ENCODE assay signal across 8 cellular contexts in the genomic region with DNA sequence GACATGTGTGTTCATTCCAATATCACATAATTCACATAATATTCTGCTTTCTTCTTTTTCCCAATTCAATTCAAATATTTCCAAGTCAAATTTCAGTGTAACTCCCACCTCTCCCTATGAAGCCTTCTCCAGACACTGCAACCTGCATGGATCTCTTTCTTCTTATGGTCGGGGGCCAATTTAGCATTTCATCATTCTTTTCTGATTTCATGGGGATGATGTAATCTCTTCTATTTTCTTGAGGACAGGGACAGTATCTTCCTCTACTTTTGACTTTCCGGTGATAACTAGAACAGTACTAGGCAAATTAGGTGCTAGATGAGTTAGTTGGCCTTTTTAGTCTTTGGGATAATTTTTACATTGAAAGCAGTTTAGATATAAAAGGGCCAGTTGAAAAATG.
"Had no signal": no experiment of that assay in that cellular context is flagged by ENCODE, and none has a peak within 500 bp of the region (broad histone marks: within the 10 kb centered on the region; RNA-seq: fewer than 3 reads in every experiment).

No MANE protein-coding gene starts in this region.

- FAIRE-seq: HTR-8/SVneo had no signal

- H2AFZ ChIP-seq: GM23248 had no signal

- H3K4me3 Mint-ChIP-seq: IgD-negative memory B cell had no signal

- H3K36me3 ChIP-seq: HAP-1 had no signal

- H3K4me3 ChIP-seq: GM23248, HAP-1 had no signal

- ATAC-seq: HCT116 had no signal

- H3K9ac ChIP-seq: GM23248 had no signal

- H3K9me3 ChIP-seq: HAP-1 had no signal

- H3K27ac ChIP-seq: GM23248 had no signal

- DNase-seq: GM23248, GOT3, H7, KG1 had no signal

- H3K4me1 Mint-ChIP-seq: IgD-negative memory B cell had no signal

- H3K27ac Mint-ChIP-seq: IgD-negative memory B cell had no signal

- H3K4me1 ChIP-seq: HAP-1 had no signal
